In genomic region chr7:40551685-40552576, GRCh38 we compare ENCODE assay signal across 9 cellular contexts.
DNase-seq lines count a peak whose midpoint lies in the region; ATAC-seq and TF ChIP-seq lines count a peak whose summit lies in the region.
"Had no signal": no experiment of that assay in that cellular context is flagged by ENCODE, and none has a peak within 500 bp of the region (broad histone marks: within the 10 kb centered on the region; RNA-seq: fewer than 3 reads in every experiment).

No MANE protein-coding gene starts in this region.

- H3K9me2 ChIP-seq in Loucy (replicated peaks; ENCODE audit: low read depth, low read length): no peaks in the 10 kb centered on the region

- H3K9me3 ChIP-seq in Loucy (ENCODE audit: insufficient read depth, low read depth, low read length): no peaks in the 10 kb centered on the region

- H3K79me2 ChIP-seq in Loucy (ENCODE audit: insufficient read depth, low read length): no peaks in the 10 kb centered on the region

- no peaks in the 10 kb centered on the region for H3K27me3 Mint-ChIP-seq in activated naive CD8-positive, alpha-beta T cell treated with anti-CD3 and anti-CD28 coated beads, Interleukin-2, amount 50 U/mL, for 24 hours
- no peaks in the 10 kb centered on the region for H3K27me3 Mint-ChIP-seq in endothelial cell (ENCODE audit: unreplicated experiment)
- H3K27me3 Mint-ChIP-seq: IgD-negative memory B cell had no signal

- TF ChIP-seq CTCF in Loucy (conservative IDR thresholded peaks at IDR 0.05; ENCODE audit: low read length): no peak
- no peak for TF ChIP-seq CTCF in endothelial cell (IDR thresholded peaks at IDR 0.05; ENCODE audit: unreplicated experiment)

- peak overlapping the region; percentile 70 for H3K4me2 ChIP-seq in Loucy (ENCODE audit: low read depth, low read length, poor library complexity, severe bottlenecking)

- TF ChIP-seq POLR2A in erythroblast (IDR thresholded peaks at IDR 0.05; ENCODE audit: low read length): no peak

- peak overlapping the region; percentile 43 for H3K4me3 ChIP-seq in Loucy (ENCODE audit: low read length, poor library complexity, severe bottlenecking)

- H3K4me3 Mint-ChIP-seq in activated naive CD8-positive, alpha-beta T cell treated with anti-CD3 and anti-CD28 coated beads, Interleukin-2, amount 50 U/mL, for 24 hours: no peak overlapping the region
- no peak overlapping the region for H3K4me3 Mint-ChIP-seq in endothelial cell (ENCODE audit: unreplicated experiment)
- H3K4me3 Mint-ChIP-seq: IgD-negative memory B cell had no signal

- H3K9ac ChIP-seq in Loucy (ENCODE audit: low read depth, low read length, poor library complexity, severe bottlenecking): peak overlapping the region; percentile 11

- no peaks in the 10 kb centered on the region for H3F3A ChIP-seq in Loucy (ENCODE audit: low read depth)

- H3K27me3 ChIP-seq in Loucy (ENCODE audit: insufficient read depth, low read length, poor library complexity, severe bottlenecking): no peaks in the 10 kb centered on the region

- H3K4me1 ChIP-seq in Loucy (ENCODE audit: insufficient read depth, low read length, poor library complexity, severe bottlenecking): peaks cover 47% of the 10 kb centered on the region

- no peaks in the 10 kb centered on the region for H3K4me1 Mint-ChIP-seq in activated naive CD8-positive, alpha-beta T cell treated with anti-CD3 and anti-CD28 coated beads, Interleukin-2, amount 50 U/mL, for 24 hours
- no peaks in the 10 kb centered on the region for H3K4me1 Mint-ChIP-seq in endothelial cell (ENCODE audit: unreplicated experiment)

- H2AFZ ChIP-seq in Loucy (ENCODE audit: low read length): peak overlapping the region; percentile 70

- ATAC-seq in GM21786 (IDR thresholded peaks at IDR 0.05; ENCODE audit: unreplicated experiment): peak; percentile 64
- no peak for ATAC-seq in activated naive CD8-positive, alpha-beta T cell treated with anti-CD3 and anti-CD28 coated beads, Interleukin-2, amount 50 U/mL, for 24 hours

- no peaks in the 10 kb centered on the region for H4K20me1 ChIP-seq in Loucy (ENCODE audit: insufficient read depth, low read length, poor library complexity, severe bottlenecking)

- no peaks in the 10 kb centered on the region for H3K36me3 ChIP-seq in Loucy (ENCODE audit: insufficient read depth, low read length)

- no peaks in the 10 kb centered on the region for H3K9me3 Mint-ChIP-seq in activated naive CD8-positive, alpha-beta T cell treated with anti-CD3 and anti-CD28 coated beads, Interleukin-2, amount 50 U/mL, for 24 hours
- H3K9me3 Mint-ChIP-seq in endothelial cell (ENCODE audit: unreplicated experiment): no peaks in the 10 kb centered on the region
- H3K9me3 Mint-ChIP-seq: IgD-negative memory B cell had no signal

- H3K27ac Mint-ChIP-seq in activated naive CD8-positive, alpha-beta T cell treated with anti-CD3 and anti-CD28 coated beads, Interleukin-2, amount 50 U/mL, for 24 hours: no peak overlapping the region
- H3K27ac Mint-ChIP-seq in endothelial cell (ENCODE audit: unreplicated experiment): no peak overlapping the region
- H3K27ac Mint-ChIP-seq: IgD-negative memory B cell had no signal

- H3K36me3 Mint-ChIP-seq in activated naive CD8-positive, alpha-beta T cell treated with anti-CD3 and anti-CD28 coated beads, Interleukin-2, amount 50 U/mL, for 24 hours (ENCODE audit: low read depth): no peaks in the 10 kb centered on the region
- no peaks in the 10 kb centered on the region for H3K36me3 Mint-ChIP-seq in endothelial cell (ENCODE audit: low read depth, unreplicated experiment)
- H3K36me3 Mint-ChIP-seq: IgD-negative memory B cell had no signal

- DNase-seq in GM03348 (ENCODE audit: low spot score): peak; percentile 63
- DNase-seq in erythroblast (lab: John Stamatoyannopoulos, UW): peak; percentile 19 to 48
- DNase-seq in stromal cell of bone marrow (ENCODE audit: low read depth): peak; percentile 22
- no peak for DNase-seq in activated naive CD8-positive, alpha-beta T cell treated with anti-CD3 and anti-CD28 coated beads, Interleukin-2, amount 50 U/mL, for 24 hours
- DNase-seq in NCI-H1436 treated with DMSO at 0.1 percent for 48 hours (lab: John Stamatoyannopoulos, UW): no peak
- DNase-seq in endothelial cell (ENCODE audit: low spot score): no peak

Comparison
In these comparisons a context has a peak if more than half of its experiments do, and no peak if none do; other contexts are left out.
1. DNase-seq: peak in GM03348 (single experiment), erythroblast (2 of 2) and stromal cell of bone marrow (single experiment); none in activated naive CD8-positive, alpha-beta T cell treated with anti-CD3 and anti-CD28 coated beads, Interleukin-2, amount 50 U/mL, for 24 hours (single experiment), NCI-H1436 treated with DMSO at 0.1 percent for 48 hours (single experiment) and endothelial cell (single experiment).